Comparison of ENCODE assay signal across 24 cellular contexts in the genomic region with DNA sequence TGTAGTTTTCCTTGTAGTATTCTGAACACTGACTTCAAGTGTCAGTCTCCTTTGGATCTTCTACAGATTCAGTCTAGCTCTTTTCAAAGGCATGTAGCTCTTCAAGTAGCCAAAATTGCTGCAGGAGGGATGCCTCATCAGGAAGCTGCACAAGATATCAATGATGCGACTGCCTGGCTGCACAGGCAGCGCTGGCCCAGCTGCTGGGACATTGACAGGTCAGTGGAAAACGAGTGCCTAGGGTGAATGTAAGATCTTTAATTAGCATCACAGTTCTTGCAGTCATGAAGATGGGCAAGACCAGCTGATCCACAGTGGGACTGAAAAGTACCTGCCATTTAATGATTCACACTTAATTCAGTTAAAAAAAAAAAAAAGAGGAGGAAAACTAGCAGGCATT.
"Had no signal": no experiment of that assay in that cellular context is flagged by ENCODE, and none has a peak within 500 bp of the region (broad histone marks: within the 10 kb centered on the region; RNA-seq: fewer than 3 reads in every experiment).

No MANE protein-coding gene starts in this region.

- H3K9me3 Mint-ChIP-seq: naive thymus-derived CD8-positive, alpha-beta T cell; nephron progenitor cell; stimulated activated memory B cell treated with anti-CD40 and anti-IgM and Interleukin-4, amounts not matched to agents 10 μg/mL and 1 μg/mL and 100 μg/mL, for 72 hours had no signal

- H3K27ac ChIP-seq: epithelial cell of prostate, foreskin keratinocyte, gastroesophageal sphincter, right lobe of liver, skin epidermis, spleen, testis, tibial artery had no signal

- H3K36me3 ChIP-seq: gastroesophageal sphincter, right lobe of liver, spleen, tibial artery had no signal

- H3K4me3 Mint-ChIP-seq: mesothelial cell of epicardium; naive thymus-derived CD8-positive, alpha-beta T cell; nephron progenitor cell; stimulated activated memory B cell treated with anti-CD40 and anti-IgM and Interleukin-4, amounts not matched to agents 10 μg/mL and 1 μg/mL and 100 μg/mL, for 72 hours; type B pancreatic cell had no signal

- H3K9me3 ChIP-seq: gastroesophageal sphincter, mucosa of descending colon, right lobe of liver, spleen, testis, tibial artery had no signal

- H3K27ac Mint-ChIP-seq: mesothelial cell of epicardium; naive thymus-derived CD8-positive, alpha-beta T cell; nephron progenitor cell; stimulated activated memory B cell treated with anti-CD40 and anti-IgM and Interleukin-4, amounts not matched to agents 10 μg/mL and 1 μg/mL and 100 μg/mL, for 72 hours; type B pancreatic cell had no signal

- ATAC-seq: esophagus mucosa; foreskin keratinocyte; gastroesophageal sphincter; mucosa of descending colon; naive thymus-derived CD8-positive, alpha-beta T cell; right lobe of liver; stimulated activated memory B cell treated with anti-CD40 and anti-IgM and Interleukin-4, amounts not matched to agents 10 μg/mL and 1 μg/mL and 100 μg/mL, for 72 hours; stimulated activated naive CD8-positive, alpha-beta T cell treated with anti-CD3 and anti-CD28 coated beads, Interleukin-15, Interleukin-2, amounts not matched to agents 100 U/mL and 50 U/mL, for 24 hours had no signal

- H3K4me3 ChIP-seq: dorsolateral prefrontal cortex, gastroesophageal sphincter, mucosa of descending colon, right lobe of liver, skin epidermis, spleen, testis, tibial artery had no signal

- H3K36me3 Mint-ChIP-seq: naive thymus-derived CD8-positive, alpha-beta T cell had no signal

- H3K4me1 Mint-ChIP-seq: nephron progenitor cell; stimulated activated memory B cell treated with anti-CD40 and anti-IgM and Interleukin-4, amounts not matched to agents 10 μg/mL and 1 μg/mL and 100 μg/mL, for 72 hours had no signal

- DNase-seq: central memory CD4-positive, alpha-beta T cell; dorsolateral prefrontal cortex; effector CD4-positive, alpha-beta T cell; foreskin keratinocyte; mesenchymal stem cell; mucosa of descending colon; naive thymus-derived CD8-positive, alpha-beta T cell; nephron progenitor cell; nucleus accumbens; retina; right lobe of liver; spleen; stimulated activated CD4-positive, alpha-beta T cell treated with anti-CD3 and anti-CD28 coated beads, Interleukin-4, amount 100 ng/mL, for 4 hours; stimulated activated naive CD8-positive, alpha-beta T cell treated with anti-CD3 and anti-CD28 coated beads, Interleukin-15, Interleukin-2, amounts not matched to agents 100 U/mL and 50 U/mL, for 24 hours; substantia nigra; testis; tibial artery had no signal

- H3K27me3 ChIP-seq: dorsolateral prefrontal cortex, foreskin keratinocyte, gastroesophageal sphincter, right lobe of liver, spleen, testis, tibial artery had no signal

- H3K4me1 ChIP-seq: foreskin keratinocyte, gastroesophageal sphincter, right lobe of liver, spleen, testis, tibial artery had no signal

- H3K27me3 Mint-ChIP-seq: stimulated activated memory B cell treated with anti-CD40 and anti-IgM and Interleukin-4, amounts not matched to agents 10 μg/mL and 1 μg/mL and 100 μg/mL, for 72 hours; type B pancreatic cell had no signal
